Comparison of ENCODE assay signal across 1 cellular context in the genomic region with DNA sequence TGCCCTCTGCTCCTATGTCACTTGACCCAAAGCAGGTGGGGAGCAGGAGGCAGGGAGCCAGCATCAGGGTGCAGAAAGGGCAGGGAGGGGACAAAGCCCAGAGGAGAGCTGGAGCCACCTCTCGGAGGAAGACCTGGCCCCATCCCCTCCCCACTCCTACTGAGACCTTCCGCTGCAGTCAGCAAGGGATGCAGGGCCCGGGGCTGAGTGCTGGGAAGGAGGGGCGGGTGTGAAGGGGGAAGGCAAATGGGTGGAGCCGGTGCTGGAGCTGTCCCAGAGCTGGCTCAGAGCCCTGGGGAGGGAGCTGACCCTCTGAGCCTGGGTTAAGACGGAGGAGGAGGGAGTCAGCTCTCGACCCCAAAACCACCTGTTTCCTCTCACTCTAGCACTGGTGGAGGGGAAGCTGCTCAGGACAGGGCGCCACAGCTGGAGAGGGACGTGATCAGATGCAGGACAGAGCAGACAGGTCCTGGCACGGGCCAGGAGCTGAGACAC.
TF ChIP-seq lines count a peak whose summit lies in the region.

No MANE protein-coding gene starts in this region.

TF ChIP-seq in HepG2, 621 proteins besides CTCF, POLR2A, EP300 and RAD21 (continued from another document):
- TF ChIP-seq AHDC1 (CRISPR knock-in tag; IDR thresholded peaks at IDR 0.05; ENCODE audit: borderline replicate concordance): 0 out of 2 replicates have a peak, but pooled peaks have one; percentile 0
- TF ChIP-seq ARHGAP35 (CRISPR knock-in tag; IDR thresholded peaks at IDR 0.05; ENCODE audit: borderline replicate concordance): no peak
- no peak for TF ChIP-seq U2AF2 (IDR thresholded peaks at IDR 0.05; ENCODE audit: low read depth, low read length)
- no peak for TF ChIP-seq PAWR (CRISPR knock-in tag; IDR thresholded peaks at IDR 0.05; ENCODE audit: borderline replicate concordance)
- TF ChIP-seq ZNF749 (CRISPR knock-in tag; IDR thresholded peaks at IDR 0.05; ENCODE audit: borderline replicate concordance): 0 out of 2 replicates have a peak, but pooled peaks have one; percentile 33
- peak; percentile 62 for TF ChIP-seq RBM22 (optimal IDR thresholded peaks at IDR 0.05; ENCODE audit: low read length)
- 0 out of 2 replicates have a peak, but pooled peaks have one; percentile 63 for TF ChIP-seq ZNF253 (CRISPR knock-in tag; IDR thresholded peaks at IDR 0.05; ENCODE audit: borderline replicate concordance)
- TF ChIP-seq, protein P1, sequence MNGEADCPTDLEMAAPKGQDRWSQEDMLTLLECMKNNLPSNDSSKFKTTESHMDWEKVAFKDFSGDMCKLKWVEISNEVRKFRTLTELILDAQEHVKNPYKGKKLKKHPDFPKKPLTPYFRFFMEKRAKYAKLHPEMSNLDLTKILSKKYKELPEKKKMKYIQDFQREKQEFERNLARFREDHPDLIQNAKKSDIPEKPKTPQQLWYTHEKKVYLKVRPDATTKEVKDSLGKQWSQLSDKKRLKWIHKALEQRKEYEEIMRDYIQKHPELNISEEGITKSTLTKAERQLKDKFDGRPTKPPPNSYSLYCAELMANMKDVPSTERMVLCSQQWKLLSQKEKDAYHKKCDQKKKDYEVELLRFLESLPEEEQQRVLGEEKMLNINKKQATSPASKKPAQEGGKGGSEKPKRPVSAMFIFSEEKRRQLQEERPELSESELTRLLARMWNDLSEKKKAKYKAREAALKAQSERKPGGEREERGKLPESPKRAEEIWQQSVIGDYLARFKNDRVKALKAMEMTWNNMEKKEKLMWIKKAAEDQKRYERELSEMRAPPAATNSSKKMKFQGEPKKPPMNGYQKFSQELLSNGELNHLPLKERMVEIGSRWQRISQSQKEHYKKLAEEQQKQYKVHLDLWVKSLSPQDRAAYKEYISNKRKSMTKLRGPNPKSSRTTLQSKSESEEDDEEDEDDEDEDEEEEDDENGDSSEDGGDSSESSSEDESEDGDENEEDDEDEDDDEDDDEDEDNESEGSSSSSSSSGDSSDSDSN (CRISPR knock-in tag; IDR thresholded peaks at IDR 0.05): 0 out of 2 replicates have a peak, but pooled peaks have one; percentile 18
- TF ChIP-seq ZBTB38 (CRISPR knock-in tag; IDR thresholded peaks at IDR 0.05): peak; percentile 81
- TF ChIP-seq CHD4 (IDR thresholded peaks at IDR 0.05; ENCODE audit: borderline replicate concordance, low read length): 0 out of 2 replicates have a peak, but pooled peaks have one; percentile 13
- no peak for TF ChIP-seq ZBTB10 (CRISPR knock-in tag; IDR thresholded peaks at IDR 0.05; ENCODE audit: borderline replicate concordance)
- TF ChIP-seq ZNF572 (CRISPR knock-in tag; IDR thresholded peaks at IDR 0.05): peak; percentile 76; the same call in 1 of the 2 replicates
- peak; percentile 62 for TF ChIP-seq AGO2 (optimal IDR thresholded peaks at IDR 0.05; ENCODE audit: low read depth, low read length)
- TF ChIP-seq, protein P2, sequence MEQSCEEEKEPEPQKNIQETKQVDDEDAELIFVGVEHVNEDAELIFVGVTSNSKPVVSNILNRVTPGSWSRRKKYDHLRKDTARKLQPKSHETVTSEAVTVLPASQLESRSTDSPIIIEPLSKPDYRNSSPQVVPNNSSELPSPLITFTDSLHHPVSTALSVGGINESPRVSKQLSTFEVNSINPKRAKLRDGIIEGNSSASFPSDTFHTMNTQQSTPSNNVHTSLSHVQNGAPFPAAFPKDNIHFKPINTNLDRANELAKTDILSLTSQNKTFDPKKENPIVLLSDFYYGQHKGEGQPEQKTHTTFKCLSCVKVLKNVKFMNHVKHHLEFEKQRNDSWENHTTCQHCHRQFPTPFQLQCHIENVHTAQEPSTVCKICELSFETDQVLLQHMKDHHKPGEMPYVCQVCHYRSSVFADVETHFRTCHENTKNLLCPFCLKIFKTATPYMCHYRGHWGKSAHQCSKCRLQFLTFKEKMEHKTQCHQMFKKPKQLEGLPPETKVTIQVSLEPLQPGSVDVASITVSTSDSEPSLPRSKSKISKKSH (CRISPR knock-in tag; IDR thresholded peaks at IDR 0.05; ENCODE audit: borderline replicate concordance): peak; percentile 36; the same call in 1 of the 2 replicates
- peak; percentile 46; the same call in 1 of the 2 replicates for TF ChIP-seq SP5 (CRISPR knock-in tag; IDR thresholded peaks at IDR 0.05; ENCODE audit: borderline replicate concordance, low read depth)
- peak; percentile 14 for TF ChIP-seq HNRNPLL (IDR thresholded peaks at IDR 0.05; ENCODE audit: low read depth, low read length, poor library complexity, severe bottlenecking)
- TF ChIP-seq, protein P3, sequence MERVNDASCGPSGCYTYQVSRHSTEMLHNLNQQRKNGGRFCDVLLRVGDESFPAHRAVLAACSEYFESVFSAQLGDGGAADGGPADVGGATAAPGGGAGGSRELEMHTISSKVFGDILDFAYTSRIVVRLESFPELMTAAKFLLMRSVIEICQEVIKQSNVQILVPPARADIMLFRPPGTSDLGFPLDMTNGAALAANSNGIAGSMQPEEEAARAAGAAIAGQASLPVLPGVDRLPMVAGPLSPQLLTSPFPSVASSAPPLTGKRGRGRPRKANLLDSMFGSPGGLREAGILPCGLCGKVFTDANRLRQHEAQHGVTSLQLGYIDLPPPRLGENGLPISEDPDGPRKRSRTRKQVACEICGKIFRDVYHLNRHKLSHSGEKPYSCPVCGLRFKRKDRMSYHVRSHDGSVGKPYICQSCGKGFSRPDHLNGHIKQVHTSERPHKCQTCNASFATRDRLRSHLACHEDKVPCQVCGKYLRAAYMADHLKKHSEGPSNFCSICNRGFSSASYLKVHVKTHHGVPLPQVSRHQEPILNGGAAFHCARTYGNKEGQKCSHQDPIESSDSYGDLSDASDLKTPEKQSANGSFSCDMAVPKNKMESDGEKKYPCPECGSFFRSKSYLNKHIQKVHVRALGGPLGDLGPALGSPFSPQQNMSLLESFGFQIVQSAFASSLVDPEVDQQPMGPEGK (CRISPR knock-in tag; IDR thresholded peaks at IDR 0.05): 0 out of 2 replicates have a peak, but pooled peaks have one; percentile 33
- TF ChIP-seq KDM5B (CRISPR knock-in tag; IDR thresholded peaks at IDR 0.05; ENCODE audit: borderline replicate concordance): no peak
- TF ChIP-seq ZNF121 (CRISPR knock-in tag; IDR thresholded peaks at IDR 0.05): peak; percentile 53; the same call in 1 of the 2 replicates
- peak; percentile 45 for TF ChIP-seq TEAD3 (CRISPR knock-in tag; optimal IDR thresholded peaks at IDR 0.05; ENCODE audit: borderline replicate concordance)
- no peak for TF ChIP-seq TGIF2 (CRISPR knock-in tag; IDR thresholded peaks at IDR 0.05)
- TF ChIP-seq, protein P4, sequence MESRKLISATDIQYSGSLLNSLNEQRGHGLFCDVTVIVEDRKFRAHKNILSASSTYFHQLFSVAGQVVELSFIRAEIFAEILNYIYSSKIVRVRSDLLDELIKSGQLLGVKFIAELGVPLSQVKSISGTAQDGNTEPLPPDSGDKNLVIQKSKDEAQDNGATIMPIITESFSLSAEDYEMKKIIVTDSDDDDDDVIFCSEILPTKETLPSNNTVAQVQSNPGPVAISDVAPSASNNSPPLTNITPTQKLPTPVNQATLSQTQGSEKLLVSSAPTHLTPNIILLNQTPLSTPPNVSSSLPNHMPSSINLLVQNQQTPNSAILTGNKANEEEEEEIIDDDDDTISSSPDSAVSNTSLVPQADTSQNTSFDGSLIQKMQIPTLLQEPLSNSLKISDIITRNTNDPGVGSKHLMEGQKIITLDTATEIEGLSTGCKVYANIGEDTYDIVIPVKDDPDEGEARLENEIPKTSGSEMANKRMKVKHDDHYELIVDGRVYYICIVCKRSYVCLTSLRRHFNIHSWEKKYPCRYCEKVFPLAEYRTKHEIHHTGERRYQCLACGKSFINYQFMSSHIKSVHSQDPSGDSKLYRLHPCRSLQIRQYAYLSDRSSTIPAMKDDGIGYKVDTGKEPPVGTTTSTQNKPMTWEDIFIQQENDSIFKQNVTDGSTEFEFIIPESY (CRISPR knock-in tag; IDR thresholded peaks at IDR 0.05): 0 out of 2 replicates have a peak, but pooled peaks have one; percentile 24
- TF ChIP-seq ZNF839 (CRISPR knock-in tag; IDR thresholded peaks at IDR 0.05; ENCODE audit: borderline replicate concordance): 0 out of 2 replicates have a peak, but pooled peaks have one; percentile 38
- TF ChIP-seq JDP2 (CRISPR knock-in tag; IDR thresholded peaks at IDR 0.05; ENCODE audit: borderline replicate concordance): no peak
- peak; percentile 23 for TF ChIP-seq XRCC5 (optimal IDR thresholded peaks at IDR 0.05; ENCODE audit: low read length)
- TF ChIP-seq ZNF550 (CRISPR knock-in tag; IDR thresholded peaks at IDR 0.05; ENCODE audit: borderline replicate concordance): 0 out of 2 replicates have a peak, but pooled peaks have one; percentile 54
- no peak for TF ChIP-seq KAT8 (CRISPR knock-in tag; IDR thresholded peaks at IDR 0.05)
